24 cellular contexts compared by ENCODE assay signal in the genomic region with DNA sequence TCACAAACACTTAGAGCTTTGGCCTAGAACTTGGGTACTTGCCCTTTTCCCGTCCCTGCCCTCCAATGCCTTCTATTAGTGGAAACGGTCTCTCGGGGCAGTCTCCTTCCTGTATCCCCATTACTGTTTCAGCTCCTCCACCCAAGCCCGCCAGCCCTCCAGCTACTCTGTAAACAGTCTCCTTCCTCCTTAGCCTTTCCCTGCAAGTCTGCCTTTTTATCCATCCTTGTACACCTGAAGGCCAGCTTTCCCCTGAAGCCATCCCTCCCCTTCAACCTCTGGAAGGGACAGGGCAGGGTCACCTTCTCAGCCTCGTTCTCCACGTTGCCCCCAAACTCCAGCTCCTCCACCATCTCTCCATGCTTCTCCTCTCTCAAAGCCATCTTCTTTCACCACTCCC.
"Had no signal": no experiment of that assay in that cellular context is flagged by ENCODE, and none has a peak within 500 bp of the region (broad histone marks: within the 10 kb centered on the region; RNA-seq: fewer than 3 reads in every experiment).

No MANE protein-coding gene starts in this region.

- H3K4me1 Mint-ChIP-seq: brain had no signal

- H3K27ac Mint-ChIP-seq: activated CD4-positive, alpha-beta memory T cell treated with anti-CD3 and anti-CD28 coated beads, Interleukin-2, amount 10 ng/mL, durations not matched to agents 7 days and 5 days; activated CD4-positive, alpha-beta T cell treated with anti-CD3 and anti-CD28 coated beads, Interleukin-2, amount 10 ng/mL, durations not matched to agents 24 days and 14 days; activated T-cell treated with anti-CD3 and anti-CD28 coated beads, Interleukin-2, amount 50 U/mL, for 72 hours; progenitor cell of endocrine pancreas; T-helper 1 cell treated with Interleukin-12 subunit alpha and Interleukin-12 subunit beta and Interleukin-4 antibody, amounts not matched to agents 30 μg/mL and 1 μg/mL, for 36 hours had no signal

- H3K27me3 Mint-ChIP-seq: activated CD4-positive, alpha-beta T cell treated with anti-CD3 and anti-CD28 coated beads, Interleukin-2, amount 10 ng/mL, durations not matched to agents 24 days and 14 days; brain; progenitor cell of endocrine pancreas had no signal

- DNase-seq: activated CD4-positive, alpha-beta memory T cell treated with anti-CD3 and anti-CD28 coated beads, Interleukin-2, amount 10 ng/mL, durations not matched to agents 7 days and 5 days; activated CD4-positive, alpha-beta T cell treated with anti-CD3 and anti-CD28 coated beads, Interleukin-2, amount 10 ng/mL, durations not matched to agents 24 days and 14 days; activated CD4-positive, CD25-positive, alpha-beta regulatory T cell; activated gamma-delta T cell treated with Interleukin-2 at 50 U/mL for 16 hours; activated T-cell treated with anti-CD3 and anti-CD28 coated beads, Interleukin-2, amount 50 U/mL, for 72 hours; aorta; central memory CD4-positive, alpha-beta T cell; dermis blood vessel endothelial cell; effector CD8-positive, alpha-beta T cell; glutamatergic neuron; kidney glomerular epithelial cell; left ventricle myocardium superior; mammary epithelial cell; retina; spleen; stimulated activated CD4-positive, alpha-beta T cell treated with anti-CD3 and anti-CD28 coated beads, Interleukin-4, amount 100 ng/mL, for 1 hour; stimulated activated naive CD4-positive, alpha-beta T cell treated with Interleukin-2 at 50 U/mL for 16 hours; thyroid gland; upper lobe of right lung had no signal

- H3K9me3 Mint-ChIP-seq: activated CD4-positive, alpha-beta memory T cell treated with anti-CD3 and anti-CD28 coated beads, Interleukin-2, amount 10 ng/mL, durations not matched to agents 7 days and 5 days; activated CD4-positive, alpha-beta T cell treated with anti-CD3 and anti-CD28 coated beads, Interleukin-2, amount 10 ng/mL, durations not matched to agents 24 days and 14 days; activated T-cell treated with anti-CD3 and anti-CD28 coated beads, Interleukin-2, amount 50 U/mL, for 72 hours; brain; T-helper 1 cell treated with Interleukin-12 subunit alpha and Interleukin-12 subunit beta and Interleukin-4 antibody, amounts not matched to agents 30 μg/mL and 1 μg/mL, for 36 hours had no signal

- ATAC-seq: activated T-cell treated with anti-CD3 and anti-CD28 coated beads, Interleukin-2, amount 50 U/mL, for 72 hours; left ventricle myocardium superior; upper lobe of right lung had no signal

- H3K27ac ChIP-seq: esophagus muscularis mucosa, hepatocyte, spleen, thyroid gland, upper lobe of right lung had no signal

- H3K4me3 Mint-ChIP-seq: activated CD4-positive, alpha-beta memory T cell treated with anti-CD3 and anti-CD28 coated beads, Interleukin-2, amount 10 ng/mL, durations not matched to agents 7 days and 5 days; activated CD4-positive, alpha-beta T cell treated with anti-CD3 and anti-CD28 coated beads, Interleukin-2, amount 10 ng/mL, durations not matched to agents 24 days and 14 days; activated T-cell treated with anti-CD3 and anti-CD28 coated beads, Interleukin-2, amount 50 U/mL, for 72 hours; brain; T-helper 1 cell treated with Interleukin-12 subunit alpha and Interleukin-12 subunit beta and Interleukin-4 antibody, amounts not matched to agents 30 μg/mL and 1 μg/mL, for 36 hours had no signal
